In genomic region chr2:65032016-65032975, GRCh38 we compare ENCODE assay signal across 9 cellular contexts. TPM values are rescaled to one million over a fixed set of nuclear protein-coding genes. Genes with fewer than 3 reads are reported as not detected.
DNase-seq lines count a peak whose midpoint lies in the region; ATAC-seq and TF ChIP-seq lines count a peak whose summit lies in the region.
"Had no signal": no experiment of that assay in that cellular context is flagged by ENCODE, and none has a peak within 500 bp of the region (broad histone marks: within the 10 kb centered on the region; RNA-seq: fewer than 3 reads in every experiment).

No MANE protein-coding gene starts in this region.

- POLR2A ChIA-PET in activated CD4-positive, alpha-beta T cell treated with anti-CD3 and anti-CD28 coated beads, Interleukin-2, amount 10 ng/mL, durations not matched to agents 7 days and 5 days (lab: Charles Lee): interaction anchor here (0.6 kb wide), 1 partner anchor 11 kb away, joined by 3 read pairs; no protein-coding TSS in a partner anchor

- peak overlapping the region; percentile 1 for H3K4me3 Mint-ChIP-seq in activated CD4-positive, alpha-beta T cell treated with anti-CD3 and anti-CD28 coated beads, Interleukin-2, amount 10 ng/mL, durations not matched to agents 7 days and 5 days

- CTCF ChIA-PET in activated CD4-positive, alpha-beta T cell treated with anti-CD3 and anti-CD28 coated beads, Interleukin-2, amount 10 ng/mL, durations not matched to agents 7 days and 5 days (lab: Charles Lee): interaction anchor here (0.7 to 5.0 kb wide), 3 partner anchors 23 to 114 kb away, joined by 3 to 26 read pairs (median 3); no protein-coding TSS in a partner anchor

- peak; percentile 14 for ATAC-seq in stimulated activated naive CD8-positive, alpha-beta T cell treated with anti-CD3 and anti-CD28 coated beads, Interleukin-15, Interleukin-2, amounts not matched to agents 100 U/mL and 50 U/mL, for 24 hours

- TF ChIP-seq CTCF in NB4 (IDR thresholded peaks at IDR 0.05; ENCODE audit: low read depth, low read length) (no peak), fibroblast of pulmonary artery (IDR thresholded peaks at IDR 0.05; ENCODE audit: low read length, missing control alignments) (no peak)

- no peaks in the 10 kb centered on the region for H3K27me3 Mint-ChIP-seq in activated CD4-positive, alpha-beta T cell treated with anti-CD3 and anti-CD28 coated beads, Interleukin-2, amount 10 ng/mL, durations not matched to agents 7 days and 5 days

- TF ChIP-seq POLR2A in NB4 (IDR thresholded peaks at IDR 0.05; ENCODE audit: extremely low read depth, insufficient read length): no peak

- no peaks in the 10 kb centered on the region for H3K36me3 Mint-ChIP-seq in activated CD4-positive, alpha-beta T cell treated with anti-CD3 and anti-CD28 coated beads, Interleukin-2, amount 10 ng/mL, durations not matched to agents 7 days and 5 days (ENCODE audit: low read depth)

- H3K4me3 ChIP-seq in NB4 (ENCODE audit: low read depth, low read length): peak overlapping the region; percentile 23
- H3K4me3 ChIP-seq in fibroblast of pulmonary artery (replicated peaks; ENCODE audit: low read depth, low read length): no peak overlapping the region
- H3K4me3 ChIP-seq: esophagus muscularis mucosa had no signal

- DNase-seq in activated CD4-positive, alpha-beta T cell treated with anti-CD3 and anti-CD28 coated beads, Interleukin-2, amount 10 ng/mL, durations not matched to agents 7 days and 5 days: no peak
- no peak for DNase-seq in activated CD4-positive, alpha-beta T cell treated with anti-CD3 and anti-CD28 coated beads for 4 hours
- no peak for DNase-seq in NB4 (ENCODE audit: low read depth)
- peak; percentile 29 for DNase-seq in fibroblast of pulmonary artery (ENCODE audit: low read depth)
- DNase-seq in stimulated activated naive CD8-positive, alpha-beta T cell treated with anti-CD3 and anti-CD28 coated beads, Interleukin-15, Interleukin-2, amounts not matched to agents 100 U/mL and 50 U/mL, for 24 hours: no peak
- no peak for DNase-seq in NCI-H1694 treated with DMSO at 0.1 percent for 48 hours (lab: John Stamatoyannopoulos, UW)
- no peak for DNase-seq in HPDE6-E6E7 (ENCODE audit: extremely low spot score)
- DNase-seq in stimulated activated CD4-positive, alpha-beta T cell treated with anti-CD3 and anti-CD28 coated beads, Interleukin-4, amount 100 ng/mL, for 24 hours: no peak

- peak overlapping the region; percentile 44 for H3K27ac Mint-ChIP-seq in activated CD4-positive, alpha-beta T cell treated with anti-CD3 and anti-CD28 coated beads, Interleukin-2, amount 10 ng/mL, durations not matched to agents 7 days and 5 days

- no peaks in the 10 kb centered on the region for H3K9me3 Mint-ChIP-seq in activated CD4-positive, alpha-beta T cell treated with anti-CD3 and anti-CD28 coated beads, Interleukin-2, amount 10 ng/mL, durations not matched to agents 7 days and 5 days

- H3K4me1 Mint-ChIP-seq in activated CD4-positive, alpha-beta T cell treated with anti-CD3 and anti-CD28 coated beads, Interleukin-2, amount 10 ng/mL, durations not matched to agents 7 days and 5 days: peaks cover 23% of the 10 kb centered on the region

RNA-seq across cellular contexts. Expression of gene CEP68, which starts 23.9 kb away (rescaled TPM):
- 1 to 10 TPM; 9.0 to 9.2 TPM for total RNA-seq in activated CD4-positive, alpha-beta T cell treated with anti-CD3 and anti-CD28 coated beads, Interleukin-2, amount 10 ng/mL, durations not matched to agents 7 days and 5 days

RNA-seq across cellular contexts. Expression of gene SLC1A4, which starts 43.1 kb away (rescaled TPM):
- total RNA-seq in activated CD4-positive, alpha-beta T cell treated with anti-CD3 and anti-CD28 coated beads, Interleukin-2, amount 10 ng/mL, durations not matched to agents 7 days and 5 days: 10 to 100 TPM; 50.1 to 54.6 TPM
